15 cellular contexts compared by ENCODE assay signal in genomic region chr11:134063991-134064747, GRCh38. TPM values are rescaled to one million over a fixed set of nuclear protein-coding genes. Genes with fewer than 3 reads are reported as not detected.
DNase-seq lines count a peak whose midpoint lies in the region; ATAC-seq and TF ChIP-seq lines count a peak whose summit lies in the region.
"Had no signal": no experiment of that assay in that cellular context is flagged by ENCODE, and none has a peak within 500 bp of the region (broad histone marks: within the 10 kb centered on the region; RNA-seq: fewer than 3 reads in every experiment).

No MANE protein-coding gene starts in this region.

- TF ChIP-seq CTCF in SK-N-SH (IDR thresholded peaks at IDR 0.05), result no peak

- H3K36me3 ChIP-seq in SK-N-SH (replicated peaks in 1 of 2; ENCODE audit: control insufficient read depth in 1 of 2, insufficient read depth in 2 of 2, low read length in 1 of 2), result no peaks in the 10 kb centered on the region
- H3K36me3 ChIP-seq: BLaER1 treated with 17β-estradiol and CSF1 and Interleukin-3, amounts not matched to agents 10 nM and 100 nM had no signal

- no peak overlapping the region for H3K27ac ChIP-seq in SK-N-SH (ENCODE audit: low read depth in 2 of 2, low read length in 1 of 2)
- H3K27ac ChIP-seq: BLaER1 treated with 17β-estradiol and CSF1 and Interleukin-3, amounts not matched to agents 10 nM and 100 nM; GM23248; HL-60 had no signal

- peaks cover 0 to 2% of the 10 kb centered on the region in 2 experiments; a peak in 2 of 4 replicates for H3K4me1 ChIP-seq in SK-N-SH (ENCODE audit: control insufficient read depth in 1 of 2, insufficient read depth in 2 of 2, low read depth in 1 of 2, low read length in 1 of 2)

- H3K27me3 ChIP-seq in SK-N-SH (ENCODE audit: insufficient read depth), result peaks cover 12% of the 10 kb centered on the region; the same call in 1 of the 2 replicates
- H3K27me3 ChIP-seq: BLaER1 treated with 17β-estradiol and CSF1 and Interleukin-3, amounts not matched to agents 10 nM and 100 nM had no signal

- TF ChIP-seq EP300 in SK-N-SH (IDR thresholded peaks at IDR 0.05; ENCODE audit: borderline replicate concordance in 1 of 2, low read depth in 1 of 2, low read length in 1 of 2), result no peak

- POLR2A ChIA-PET in SK-N-SH (lab: Yijun Ruan, JAX), result no interaction called here

- H3K4me2 ChIP-seq in SK-N-SH, result no peak overlapping the region

- H3K9me3 ChIP-seq in SK-N-SH, result no peaks in the 10 kb centered on the region
- H3K9me3 ChIP-seq: BLaER1 treated with 17β-estradiol and CSF1 and Interleukin-3, amounts not matched to agents 10 nM and 100 nM had no signal

- DNase-seq in DMS153 (lab: John Stamatoyannopoulos, UW) (peak; percentile 64), NCI-H1417 treated with DMSO at 0.1 percent for 48 hours (lab: John Stamatoyannopoulos, UW) (peak; percentile 66), NCI-H2227 (lab: John Stamatoyannopoulos, UW; ENCODE audit: unreplicated experiment) (peak; percentile 38), SK-N-DZ (ENCODE audit: low spot score) (peak; percentile 52), G401 (ENCODE audit: low spot score) (no peak), DMS79 treated with DMSO at 0.1 percent for 48 hours (lab: John Stamatoyannopoulos, UW) (no peak), SK-N-SH (no peak)
- DNase-seq: GM23248, KBM-7, NCI-H2171, NCI-H524, T-helper 17 cell had no signal

- no peaks in the 10 kb centered on the region for H3K9me2 ChIP-seq in SK-N-SH

- no peak for TF ChIP-seq RAD21 in SK-N-SH (IDR thresholded peaks at IDR 0.05; ENCODE audit: low read length)

- 68% methylated on average over 12 of the region's 12 CpGs for WGBS in SK-N-SH (ENCODE audit: low lambda C conversion rate)

- no peaks in the 10 kb centered on the region for H4K20me1 ChIP-seq in SK-N-SH (ENCODE audit: insufficient read depth)
- H4K20me1 ChIP-seq: BLaER1 treated with 17β-estradiol and CSF1 and Interleukin-3, amounts not matched to agents 10 nM and 100 nM had no signal

- no peaks in the 10 kb centered on the region for H3K79me2 ChIP-seq in SK-N-SH (ENCODE audit: insufficient read depth)

- no peak overlapping the region for H2AFZ ChIP-seq in SK-N-SH (ENCODE audit: low read depth)
- H2AFZ ChIP-seq: GM23248 had no signal

- in situ Hi-C loops in G401 (cut with HindIII; ENCODE audit: low sequenced_read_pairs), result no loop called here

- no peak for ATAC-seq in HG02885 (IDR thresholded peaks at IDR 0.05; ENCODE audit: poor library complexity, unreplicated experiment)
- ATAC-seq: T-helper 17 cell had no signal

- no peak overlapping the region for H3K4me3 ChIP-seq in SK-N-SH (ENCODE audit: low read depth in 2 of 2, low read length in 1 of 2)
- H3K4me3 ChIP-seq: BLaER1 treated with 17β-estradiol and CSF1 and Interleukin-3, amounts not matched to agents 10 nM and 100 nM; GM23248 had no signal

- H3K9ac ChIP-seq in SK-N-SH, result no peak overlapping the region
- H3K9ac ChIP-seq: BLaER1 treated with 17β-estradiol and CSF1 and Interleukin-3, amounts not matched to agents 10 nM and 100 nM; GM23248 had no signal

- H3F3A ChIP-seq in SK-N-SH (replicated peaks; ENCODE audit: insufficient read depth), result no peaks in the 10 kb centered on the region

- CTCF ChIA-PET in SK-N-SH (lab: Yijun Ruan, JAX), result interaction anchor here (0.7 to 3.7 kb wide), 4 partner anchors 13 to 1009 kb away, joined by 3 to 27 read pairs (median 8); no protein-coding TSS in a partner anchor

TF ChIP-seq in SK-N-SH, 30 proteins besides CTCF, POLR2A, EP300 and RAD21:
- TF ChIP-seq MEF2A (IDR thresholded peaks at IDR 0.05; ENCODE audit: borderline replicate concordance, low read depth) (no peak), PBX3 (IDR thresholded peaks at IDR 0.05) (no peak), REST (IDR thresholded peaks at IDR 0.05; ENCODE audit: low read depth, low read length) (no peak), FOXM1 (IDR thresholded peaks at IDR 0.05; ENCODE audit: low read depth) (no peak), ELF1 (IDR thresholded peaks at IDR 0.05) (no peak), YY1 (IDR thresholded peaks at IDR 0.05; ENCODE audit: low read depth) (no peak), FOSL2 (IDR thresholded peaks at IDR 0.05; ENCODE audit: borderline replicate concordance, low read depth) (no peak)
- TF ChIP-seq, protein P1, sequence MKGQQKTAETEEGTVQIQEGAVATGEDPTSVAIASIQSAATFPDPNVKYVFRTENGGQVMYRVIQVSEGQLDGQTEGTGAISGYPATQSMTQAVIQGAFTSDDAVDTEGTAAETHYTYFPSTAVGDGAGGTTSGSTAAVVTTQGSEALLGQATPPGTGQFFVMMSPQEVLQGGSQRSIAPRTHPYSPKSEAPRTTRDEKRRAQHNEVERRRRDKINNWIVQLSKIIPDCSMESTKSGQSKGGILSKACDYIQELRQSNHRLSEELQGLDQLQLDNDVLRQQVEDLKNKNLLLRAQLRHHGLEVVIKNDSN (IDR thresholded peaks at IDR 0.05; ENCODE audit: borderline replicate concordance, low read depth), result no peak
TF ChIP-seq in SK-N-SH: peak in this region for 0.

RNA-seq across cellular contexts. Expression of gene JAM3, which starts 4.7 kb away (rescaled TPM):
- 37.8 and 46.1 TPM in 2 replicates for polyA plus RNA-seq in SK-N-DZ (2014; cell fraction: cytosol; rRNA removed)
- polyA plus RNA-seq in SK-N-DZ (2014; cell fraction: nucleus; rRNA removed), result 39.7 and 61.3 TPM in 2 replicates
- total RNA-seq in G401 (2014; rRNA removed; shearing (Covaris generic)), result 35.9 and 41.8 TPM in 2 replicates
- polyA plus RNA-seq in SK-N-SH (2012; rRNA removed), result 34.5 and 56.8 TPM in 2 replicates
- 36.2 and 42.6 TPM in 2 replicates for polyA plus RNA-seq in SK-N-SH (2012; cell fraction: cytosol; rRNA removed)
- 39.1 and 46.6 TPM in 2 replicates for polyA plus RNA-seq in SK-N-SH (2012; cell fraction: nucleus; rRNA removed)

Comparison
In these comparisons a context has a peak if more than half of its experiments do, and no peak if none do; other contexts are left out.
1. DNase-seq: peak in DMS153 (single experiment), NCI-H1417 treated with DMSO at 0.1 percent for 48 hours (single experiment), NCI-H2227 (single experiment) and SK-N-DZ (single experiment); none in G401 (single experiment), DMS79 treated with DMSO at 0.1 percent for 48 hours (single experiment) and SK-N-SH (single experiment).